17 cellular contexts compared by ENCODE assay signal in the genomic region with DNA sequence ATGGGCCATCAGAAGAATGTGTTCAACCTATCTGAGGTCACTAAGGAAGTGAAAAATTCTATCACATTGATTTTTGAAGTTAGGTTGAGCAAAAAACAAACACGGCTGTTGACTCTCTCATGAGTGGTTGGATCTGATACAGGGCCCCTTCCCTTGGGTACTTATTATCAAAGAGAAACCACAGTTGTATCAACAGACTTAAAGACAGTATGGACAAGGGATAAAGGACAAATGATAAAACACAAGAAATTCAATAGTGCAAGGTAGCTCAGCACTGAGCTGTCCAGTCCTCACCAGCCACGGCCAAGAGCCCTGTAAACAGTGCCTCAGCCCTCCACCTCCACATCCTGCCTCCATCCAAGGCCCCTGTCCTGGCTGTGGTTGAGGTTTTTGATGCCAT.
A peak's percentile ranks its signal among the peaks of the same experiment; 100 is the strongest.
DNase-seq lines count a peak whose midpoint lies in the region; ATAC-seq and TF ChIP-seq lines count a peak whose summit lies in the region.
"Had no signal": no experiment of that assay in that cellular context is flagged by ENCODE, and none has a peak within 500 bp of the region (broad histone marks: within the 10 kb centered on the region; RNA-seq: fewer than 3 reads in every experiment).

No MANE protein-coding gene starts in this region.

- TF ChIP-seq CTCF in coronary artery (IDR thresholded peaks at IDR 0.05) = no peak

- no peak overlapping the region for H3K27ac ChIP-seq in coronary artery
- H3K27ac ChIP-seq: BLaER1 treated with 17β-estradiol and CSF1 and Interleukin-3, amounts not matched to agents 10 nM and 100 nM; HL-60 had no signal

- ATAC-seq in left lobe of liver (peak; percentile 47), GM21423 (IDR thresholded peaks at IDR 0.05; ENCODE audit: unreplicated experiment) (no peak)
- ATAC-seq: CD8-positive, alpha-beta T cell; GM12878; GM23338 had no signal

- no peak overlapping the region for H3K4me3 ChIP-seq in coronary artery
- H3K4me3 ChIP-seq: BLaER1 treated with 17β-estradiol and CSF1 and Interleukin-3, amounts not matched to agents 10 nM and 100 nM; GM12878; GM23338 had no signal

- peak; percentile 28 for DNase-seq in coronary artery (ENCODE audit: low spot score)
- peak; percentile 11 for DNase-seq in left lobe of liver (ENCODE audit: low spot score)
- peak; percentile 35 for DNase-seq in mucosa of gallbladder (ENCODE audit: low spot score)
- no peak for DNase-seq in cerebellar nuclear complex (lab: John Stamatoyannopoulos, UW)
- DNase-seq in central memory CD4-positive, alpha-beta T cell = no peak
- DNase-seq: Calu3, DMS53, DND-41, EL, HCEC 1CT, IMR-90 had no signal

Comparison
In these comparisons a context has a peak if more than half of its experiments do, and no peak if none do; other contexts are left out.
1. DNase-seq: peak in coronary artery (single experiment), left lobe of liver (single experiment) and mucosa of gallbladder (single experiment); none in cerebellar nuclear complex (0 of 2) and central memory CD4-positive, alpha-beta T cell (single experiment).